In genomic region chr1:155940993-155941844, GRCh38 we compare ENCODE assay signal across 9 cellular contexts. TPM values are rescaled to one million over a fixed set of nuclear protein-coding genes. Genes with fewer than 3 reads are reported as not detected.
DNase-seq lines count a peak whose midpoint lies in the region; ATAC-seq and TF ChIP-seq lines count a peak whose summit lies in the region.
"Had no signal": no experiment of that assay in that cellular context is flagged by ENCODE, and none has a peak within 500 bp of the region (broad histone marks: within the 10 kb centered on the region; RNA-seq: fewer than 3 reads in every experiment).

RXFP4 (plus strand) TSS chr1:155941638; CDS start chr1:155941710, 72 bp downstream.

- H3K27me3 ChIP-seq in CD4-positive, alpha-beta memory T cell (ENCODE audit: insufficient read depth, low read length): no peaks in the 10 kb centered on the region
- H3K27me3 ChIP-seq in lower lobe of right lung (ENCODE audit: low read depth): no peaks in the 10 kb centered on the region

- H3K36me3 ChIP-seq in CD4-positive, alpha-beta memory T cell (ENCODE audit: insufficient read depth, low read length): peaks cover under 1% of the 10 kb centered on the region
- peaks cover 9% of the 10 kb centered on the region for H3K36me3 ChIP-seq in lower lobe of right lung

- H3K9me3 ChIP-seq in CD4-positive, alpha-beta memory T cell (ENCODE audit: control insufficient read depth in 1 of 2, low read length in 2 of 2): no peaks in the 10 kb centered on the region
- H3K9me3 ChIP-seq in lower lobe of right lung: no peaks in the 10 kb centered on the region

- no peaks in the 10 kb centered on the region for H3K27me3 Mint-ChIP-seq in CD4-positive, alpha-beta memory T cell
- no peaks in the 10 kb centered on the region for H3K27me3 Mint-ChIP-seq in activated naive CD8-positive, alpha-beta T cell

- no peak for TF ChIP-seq CTCF in lower lobe of right lung (IDR thresholded peaks at IDR 0.05)

- H3K4me1 ChIP-seq in CD4-positive, alpha-beta memory T cell (ENCODE audit: insufficient read depth, low read length): peaks cover 49% of the 10 kb centered on the region
- H3K4me1 ChIP-seq in lower lobe of right lung: peaks cover 73% of the 10 kb centered on the region

- H3K9me3 Mint-ChIP-seq in CD4-positive, alpha-beta memory T cell: peaks cover 0 to 2% (median 0%) of the 10 kb centered on the region in 8 donors
- no peaks in the 10 kb centered on the region for H3K9me3 Mint-ChIP-seq in activated naive CD8-positive, alpha-beta T cell (ENCODE audit: low read depth)

- peaks cover 0 to 5% of the 10 kb centered on the region in 2 donors for H3K36me3 Mint-ChIP-seq in CD4-positive, alpha-beta memory T cell
- peaks cover 2% of the 10 kb centered on the region for H3K36me3 Mint-ChIP-seq in activated naive CD8-positive, alpha-beta T cell

- DNase-seq in CD4-positive, alpha-beta memory T cell: no peak
- DNase-seq in HT1080 (ENCODE audit: low read depth) (peak; percentile 66), lower lobe of right lung (peak; percentile 77), medulla oblongata (ENCODE audit: extremely low spot score) (no peak)
- DNase-seq in stimulated activated CD4-positive, alpha-beta T cell treated with anti-CD3 and anti-CD28 coated beads, Interleukin-2, amount 100 ng/mL, for 24 hours: no peak

- H3K4me1 Mint-ChIP-seq in CD4-positive, alpha-beta memory T cell: peaks cover 27 to 60% (median 47%) of the 10 kb centered on the region in 4 donors
- peaks cover 58% of the 10 kb centered on the region for H3K4me1 Mint-ChIP-seq in activated naive CD8-positive, alpha-beta T cell (ENCODE audit: low read depth)

- H3K27ac ChIP-seq in CD4-positive, alpha-beta memory T cell (ENCODE audit: low read depth, low read length): no peak within 1 kb of the TSS
- peak within 1 kb of the TSS; percentile 85 for H3K27ac ChIP-seq in lower lobe of right lung

- intact Hi-C loops in CD4-positive, alpha-beta memory T cell (cut with micrococcal nuclease): no loop called here
- intact Hi-C loops in lower lobe of right lung (cut with DNase I): no loop called here

- ATAC-seq in lower lobe of right lung (peak; percentile 76 to 79), HG03280 (IDR thresholded peaks at IDR 0.05; ENCODE audit: unreplicated experiment) (no peak), GM18498 (IDR thresholded peaks at IDR 0.05; ENCODE audit: unreplicated experiment) (no peak)

- CTCF ChIA-PET in CD4-positive, alpha-beta memory T cell (lab: Charles Lee; ENCODE audit: partially characterized antibody): interaction anchor here (0.5 to 1.8 kb wide), 4 partner anchors 13 to 49 kb away, joined by 3 to 7 read pairs (median 4); partner anchors contain the start of gene ARHGEF2

- peak within 1 kb of the TSS; percentile 47 to 86 (median 68) for H3K27ac Mint-ChIP-seq in CD4-positive, alpha-beta memory T cell
- H3K27ac Mint-ChIP-seq in activated naive CD8-positive, alpha-beta T cell: peak within 1 kb of the TSS; percentile 83

- no peak within 1 kb of the TSS for H3K4me3 ChIP-seq in CD4-positive, alpha-beta memory T cell (ENCODE audit: low read length in 2 of 2)
- H3K4me3 ChIP-seq in lower lobe of right lung: peak within 1 kb of the TSS; percentile 15

- H3K4me3 Mint-ChIP-seq in CD4-positive, alpha-beta memory T cell: peak within 1 kb of the TSS in 4 of 8 donors; percentile 30 to 61 (median 50)
- H3K4me3 Mint-ChIP-seq in activated naive CD8-positive, alpha-beta T cell: peak within 1 kb of the TSS; percentile 9

- POLR2A ChIA-PET in CD4-positive, alpha-beta memory T cell (lab: Charles Lee; ENCODE audit: partially characterized antibody): interaction anchor here (1.3 to 10.8 kb wide), 2 partner anchors 38 to 49 kb away, joined by 8 to 179 read pairs; partner anchors contain the start of gene ARHGEF2

RNA-seq across cellular contexts. Expression of gene RXFP4, which starts in this region (rescaled TPM):
- total RNA-seq in CD4-positive, alpha-beta memory T cell: not detected
- under 1 TPM in 1 of 2 donors, not detected in 1; 0.91 TPM for polyA plus RNA-seq in CD4-positive, alpha-beta memory T cell
- 0.55 TPM in 1 of 2 replicates, not detected in the other for total RNA-seq in HT1080 (2014; rRNA removed; shearing (Covaris generic))
- 0.12 TPM in 1 of 2 replicates, not detected in the other for polyA plus RNA-seq in HT1080 (2015; cell fraction: cytosol; rRNA removed)
- 0.10 TPM in 1 of 2 replicates, not detected in the other for polyA plus RNA-seq in HT1080 (2015; cell fraction: nucleus; rRNA removed)
- not detected for total RNA-seq in lower lobe of right lung
- total RNA-seq: LHCN-M2 had no signal

Comparison
In these comparisons a context has a peak if more than half of its experiments do, and no peak if none do; other contexts are left out.
1. Peak in DNase-seq in HT1080; RNA of the gene not detected or under 1 TPM.
2. Peak in DNase-seq, ATAC-seq, H3K4me3 ChIP-seq and H3K27ac ChIP-seq in lower lobe of right lung; RNA of the gene not detected or under 1 TPM.